24 cellular contexts compared by ENCODE assay signal in the genomic region with DNA sequence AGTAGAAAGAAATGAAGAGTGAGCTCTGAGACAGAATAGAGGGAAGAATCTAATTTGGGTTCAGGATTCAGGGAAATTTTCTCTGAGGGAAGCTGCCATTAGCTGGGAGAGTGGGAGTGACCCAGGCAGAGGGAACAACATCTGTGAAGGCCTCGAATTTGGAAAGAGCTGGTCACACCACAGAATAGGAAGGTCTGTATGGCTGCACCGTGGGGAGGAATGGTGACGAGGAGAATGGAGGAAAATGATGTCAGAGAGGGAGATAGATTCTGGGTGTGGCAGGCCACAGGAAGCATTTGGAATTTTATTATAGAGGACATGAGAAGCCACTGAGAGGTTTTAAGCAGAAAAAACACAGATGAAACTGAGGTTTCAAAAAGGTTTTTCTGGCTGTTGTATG.
DNase-seq lines count a peak whose midpoint lies in the region; ATAC-seq and TF ChIP-seq lines count a peak whose summit lies in the region.
"Had no signal": no experiment of that assay in that cellular context is flagged by ENCODE, and none has a peak within 500 bp of the region (broad histone marks: within the 10 kb centered on the region; RNA-seq: fewer than 3 reads in every experiment).

No MANE protein-coding gene starts in this region.

- CTCF ChIA-PET in MCF 10A (lab: Yijun Ruan, JAX), result interaction anchor here (0.6 kb wide), 1 partner anchor 460 kb away, joined by 3 read pairs; no protein-coding TSS in a partner anchor
- CTCF ChIA-PET in mammary epithelial cell (lab: Charles Lee; ENCODE audit: low non-redundant PET), result no interaction called here

- H3K36me3 Mint-ChIP-seq in MCF 10A (ENCODE audit: insufficient read depth, unreplicated experiment), result no peaks in the 10 kb centered on the region
- no peaks in the 10 kb centered on the region for H3K36me3 Mint-ChIP-seq in neural crest cell (ENCODE audit: low read depth)
- peaks cover 0 to 7% (median 0%) of the 10 kb centered on the region in 3 donors for H3K36me3 Mint-ChIP-seq in naive thymus-derived CD8-positive, alpha-beta T cell
- H3K36me3 Mint-ChIP-seq: CD14-positive monocyte; CD8-positive, alpha-beta memory T cell had no signal

- BruUV-seq in MCF 10A (replicated peaks; lab: Mats Ljungman, UMichigan) (no TSS peak), mammary epithelial cell (replicated peaks; lab: Mats Ljungman, UMichigan) (no TSS peak)

- DNase-seq in MCF 10A (ENCODE audit: unreplicated experiment) (no peak), mammary epithelial cell (no peak), myocyte (ENCODE audit: low read depth) (peak; percentile 62), neural crest cell (ENCODE audit: low read depth, low spot score) (no peak), NCI-H82 treated with DMSO at 0.1 percent for 48 hours (lab: John Stamatoyannopoulos, UW; ENCODE audit: unreplicated experiment) (no peak), NCI-H2107 (lab: John Stamatoyannopoulos, UW) (no peak)
- no peak for DNase-seq in naive thymus-derived CD8-positive, alpha-beta T cell
- DNase-seq: ACHN; AML-193; BE2C; CD4-positive, alpha-beta T cell; CD8-positive, alpha-beta memory T cell; DMS 273 treated with DMSO at 0.1 percent for 48 hours; DMS79; EL; GDM1; H9 had no signal

- no peak overlapping the region for H3K4me2 ChIP-seq in mammary epithelial cell (ENCODE audit: insufficient read depth, low read depth, low read length)
- H3K4me2 ChIP-seq: A549; BLaER1 treated with 17β-estradiol and CSF1 and Interleukin-3, amounts not matched to agents 10 nM and 100 nM; GM23338 had no signal

- H4K20me1 ChIP-seq in mammary epithelial cell (ENCODE audit: insufficient read depth, low read length), result no peaks in the 10 kb centered on the region
- H4K20me1 ChIP-seq: BLaER1 treated with 17β-estradiol and CSF1 and Interleukin-3, amounts not matched to agents 10 nM and 100 nM had no signal

- no peak overlapping the region for H2AFZ ChIP-seq in mammary epithelial cell (ENCODE audit: low read depth, low read length)
- H2AFZ ChIP-seq: GM23338 had no signal

- H3K9me3 Mint-ChIP-seq in MCF 10A (ENCODE audit: unreplicated experiment), result no peaks in the 10 kb centered on the region
- peaks cover 3% of the 10 kb centered on the region for H3K9me3 Mint-ChIP-seq in neural crest cell
- no peaks in the 10 kb centered on the region for H3K9me3 Mint-ChIP-seq in naive thymus-derived CD8-positive, alpha-beta T cell
- H3K9me3 Mint-ChIP-seq: CD14-positive monocyte; CD4-positive, alpha-beta T cell; CD8-positive, alpha-beta memory T cell; GM23338; H9 had no signal

- no peaks in the 10 kb centered on the region for H3K27me3 ChIP-seq in mammary epithelial cell (ENCODE audit: insufficient read depth, low read length)
- H3K27me3 ChIP-seq: BE2C; BLaER1 treated with 17β-estradiol and CSF1 and Interleukin-3, amounts not matched to agents 10 nM and 100 nM had no signal

- H3K4me1 ChIP-seq in mammary epithelial cell (ENCODE audit: insufficient read depth, low read length), result peaks cover 7% of the 10 kb centered on the region
- H3K4me1 ChIP-seq: A549, BE2C had no signal

- intact Hi-C loops in MCF 10A (cut with micrococcal nuclease), result no loop called here
- intact Hi-C loops in mammary epithelial cell (cut with micrococcal nuclease), result no loop called here

- dilution Hi-C loops in mammary epithelial cell (cut with HindIII; ENCODE audit: low sequenced_read_pairs), result no loop called here

- no peak overlapping the region for H3K4me3 Mint-ChIP-seq in MCF 10A (ENCODE audit: unreplicated experiment)
- no peak overlapping the region for H3K4me3 Mint-ChIP-seq in neural crest cell
- no peak overlapping the region for H3K4me3 Mint-ChIP-seq in naive thymus-derived CD8-positive, alpha-beta T cell
- H3K4me3 Mint-ChIP-seq: CD14-positive monocyte; CD4-positive, alpha-beta T cell; CD8-positive, alpha-beta memory T cell; GM23338; H9 had no signal

- no peaks in the 10 kb centered on the region for H3K36me3 ChIP-seq in mammary epithelial cell (ENCODE audit: insufficient read depth, low read length)
- H3K36me3 ChIP-seq: BE2C; BLaER1 treated with 17β-estradiol and CSF1 and Interleukin-3, amounts not matched to agents 10 nM and 100 nM had no signal

- ATAC-seq in naive thymus-derived CD8-positive, alpha-beta T cell, result no peak
- ATAC-seq: A549, GM12878, GM23338, HCT116 had no signal

- in situ Hi-C loops in mammary epithelial cell (cut with MboI; ENCODE audit: low sequenced_read_pairs in 2 of 2), result no loop called here

- H3K27me3 Mint-ChIP-seq in MCF 10A (ENCODE audit: insufficient read depth, unreplicated experiment) (no peaks in the 10 kb centered on the region), neural crest cell (ENCODE audit: low read depth) (no peaks in the 10 kb centered on the region)
- peaks cover 0 to 23% (median 3%) of the 10 kb centered on the region in 5 donors for H3K27me3 Mint-ChIP-seq in naive thymus-derived CD8-positive, alpha-beta T cell

- peak overlapping the region; percentile 43 for H3K27ac Mint-ChIP-seq in MCF 10A (ENCODE audit: low read depth, unreplicated experiment)
- peak overlapping the region; percentile 89 for H3K27ac Mint-ChIP-seq in neural crest cell (ENCODE audit: unreplicated experiment)
- no peak overlapping the region for H3K27ac Mint-ChIP-seq in naive thymus-derived CD8-positive, alpha-beta T cell
- H3K27ac Mint-ChIP-seq: CD14-positive monocyte; CD4-positive, alpha-beta T cell; CD8-positive, alpha-beta memory T cell; GM23338; H9 had no signal

- no peak overlapping the region for H3K4me3 ChIP-seq in mammary epithelial cell (replicated peaks in 1 of 3; ENCODE audit: insufficient read depth in 1 of 3, low read depth in 2 of 3, low read length in 3 of 3)
- H3K4me3 ChIP-seq: A549; BLaER1 treated with 17β-estradiol and CSF1 and Interleukin-3, amounts not matched to agents 10 nM and 100 nM; GM12878; GM23338 had no signal

- TF ChIP-seq CTCF in MCF 10A (IDR thresholded peaks at IDR 0.05; ENCODE audit: unreplicated experiment) (no peak), mammary epithelial cell (conservative IDR thresholded peaks at IDR 0.05 in 1 of 2, IDR thresholded peaks at IDR 0.05 in 1 of 2; ENCODE audit: extremely low read depth in 1 of 2, insufficient read depth in 1 of 2, low read depth in 1 of 2, low read length in 2 of 2) (no peak), neural crest cell (conservative IDR thresholded peaks at IDR 0.05) (no peak)

- H3K9me3 ChIP-seq in mammary epithelial cell (replicated peaks; ENCODE audit: insufficient read depth, low read length), result no peaks in the 10 kb centered on the region
- H3K9me3 ChIP-seq: A549, BE2C had no signal

- no peak overlapping the region for H3K27ac ChIP-seq in mammary epithelial cell (ENCODE audit: insufficient read depth, low read depth, low read length)
- H3K27ac ChIP-seq: 22Rv1; A549; BLaER1 treated with 17β-estradiol and CSF1 and Interleukin-3, amounts not matched to agents 10 nM and 100 nM had no signal

- H3K4me1 Mint-ChIP-seq in MCF 10A (ENCODE audit: insufficient read depth, unreplicated experiment), result peaks cover 14% of the 10 kb centered on the region
- H3K4me1 Mint-ChIP-seq in neural crest cell, result no peaks in the 10 kb centered on the region
- H3K4me1 Mint-ChIP-seq in naive thymus-derived CD8-positive, alpha-beta T cell, result no peaks in the 10 kb centered on the region
- H3K4me1 Mint-ChIP-seq: CD8-positive, alpha-beta memory T cell; GM23338; H9 had no signal

- POLR2A ChIA-PET in MCF 10A (lab: Yijun Ruan, JAX), result interaction anchor here (0.6 kb wide), 1 partner anchor 20 kb away, joined by 3 read pairs; no protein-coding TSS in a partner anchor
- POLR2A ChIA-PET in naive thymus-derived CD8-positive, alpha-beta T cell (lab: Charles Lee), result no interaction called here

- no peak overlapping the region for H3K9ac ChIP-seq in mammary epithelial cell (ENCODE audit: insufficient read depth, low read length)
- H3K9ac ChIP-seq: BLaER1 treated with 17β-estradiol and CSF1 and Interleukin-3, amounts not matched to agents 10 nM and 100 nM had no signal

- H3K79me2 ChIP-seq in mammary epithelial cell (ENCODE audit: insufficient read depth, low read length), result no peaks in the 10 kb centered on the region

- WGBS in mammary epithelial cell (ENCODE audit: low coverage, missing lambda C conversion rate), result 63% methylated on average over 3 of the region's 3 CpGs

Comparison
In these comparisons a context has a peak if more than half of its experiments do, and no peak if none do; other contexts are left out.
1. H3K27ac Mint-ChIP-seq: peak in MCF 10A (single experiment) and neural crest cell (single experiment); none in naive thymus-derived CD8-positive, alpha-beta T cell (0 of 10).